In genomic region chr2:221571391-221572179, GRCh38 we compare ENCODE assay signal across 8 cellular contexts. TPM values are rescaled to one million over a fixed set of nuclear protein-coding genes. Genes with fewer than 3 reads are reported as not detected.
DNase-seq lines count a peak whose midpoint lies in the region; ATAC-seq and TF ChIP-seq lines count a peak whose summit lies in the region.

No MANE protein-coding gene starts in this region.

- H3K27me3 ChIP-seq in Peyer's patch: peaks cover 0 to 19% of the 10 kb centered on the region in 2 donors
- no peaks in the 10 kb centered on the region for H3K27me3 ChIP-seq in ascending aorta
- H3K27me3 ChIP-seq in hepatocyte: peaks cover 17% of the 10 kb centered on the region

- no peak for TF ChIP-seq POLR2A in Peyer's patch (IDR thresholded peaks at IDR 0.05)

- H3K36me3 ChIP-seq in Peyer's patch (no peaks in the 10 kb centered on the region), ascending aorta (no peaks in the 10 kb centered on the region), hepatocyte (replicated peaks; ENCODE audit: insufficient read depth, low read depth) (no peaks in the 10 kb centered on the region)

- ATAC-seq in HG02852 (IDR thresholded peaks at IDR 0.05; ENCODE audit: unreplicated experiment) (peak; percentile 12), sciatic nerve (peak; percentile 36)

- peak overlapping the region; percentile 52 to 66 (median 62) for H3K4me3 ChIP-seq in Peyer's patch
- peak overlapping the region; percentile 77 to 92 for H3K4me3 ChIP-seq in ascending aorta
- H3K4me3 ChIP-seq in hepatocyte: peak overlapping the region; percentile 58

- intact Hi-C loops in ascending aorta (cut with DNase I) (loop anchor here (2.0 to 10.0 kb wide), 8 partner anchors 127 to 1837 kb away; no protein-coding TSS in a partner anchor), sciatic nerve (cut with DNase I) (loop anchor here (10.0 kb wide), 2 partner anchors 887 to 1827 kb away; no protein-coding TSS in a partner anchor)

- peak; percentile 29 for DNase-seq in NCI-H2196 (lab: John Stamatoyannopoulos, UW; ENCODE audit: unreplicated experiment)
- DNase-seq in NCI-H2196 treated with DMSO at 0.1 percent for 48 hours (lab: John Stamatoyannopoulos, UW; ENCODE audit: unreplicated experiment): no peak
- peak; percentile 20 to 63 (median 60) for DNase-seq in Peyer's patch
- DNase-seq in ascending aorta (ENCODE audit: low spot score in 2 of 2): peak in 1 of 2 donors; percentile 76
- DNase-seq in hepatocyte (ENCODE audit: low spot score): peak; percentile 46
- peak; percentile 67 for DNase-seq in sciatic nerve (ENCODE audit: low spot score)
- DNase-seq in pons (ENCODE audit: low spot score): no peak

- no peaks in the 10 kb centered on the region for H3K9me2 ChIP-seq in hepatocyte (replicated peaks; ENCODE audit: insufficient read depth)

- peak overlapping the region; percentile 99 for H3K4me2 ChIP-seq in hepatocyte

- H3K9me3 ChIP-seq in Peyer's patch (no peaks in the 10 kb centered on the region), ascending aorta (no peaks in the 10 kb centered on the region), hepatocyte (ENCODE audit: low read depth) (no peaks in the 10 kb centered on the region)

- TF ChIP-seq CTCF in Peyer's patch (IDR thresholded peaks at IDR 0.05): no peak
- no peak for TF ChIP-seq CTCF in ascending aorta (IDR thresholded peaks at IDR 0.05)
- TF ChIP-seq CTCF in hepatocyte (IDR thresholded peaks at IDR 0.05; ENCODE audit: poor library complexity): no peak

- peak overlapping the region in 3 of 4 donors; percentile 1 to 76 (median 70) for H3K27ac ChIP-seq in Peyer's patch
- H3K27ac ChIP-seq in ascending aorta: peak overlapping the region; percentile 83 to 88
- H3K27ac ChIP-seq in hepatocyte: peak overlapping the region; percentile 70

- peaks cover 0 to 21% (median 4%) of the 10 kb centered on the region in 4 donors for H3K4me1 ChIP-seq in Peyer's patch
- peaks cover 7 to 14% of the 10 kb centered on the region in 2 donors for H3K4me1 ChIP-seq in ascending aorta
- H3K4me1 ChIP-seq in hepatocyte (ENCODE audit: insufficient read depth): peaks cover 14% of the 10 kb centered on the region

- peaks cover under 1% of the 10 kb centered on the region for H4K20me1 ChIP-seq in hepatocyte (ENCODE audit: insufficient read depth, poor library complexity, severe bottlenecking)

- WGBS in hepatocyte (ENCODE audit: low lambda C conversion rate, missing lambda C conversion rate): under 1% methylated on average over 65 of the region's 71 CpGs

- H2AFZ ChIP-seq in hepatocyte: peak overlapping the region; percentile 65

- H3K79me2 ChIP-seq in hepatocyte: peaks cover 47% of the 10 kb centered on the region

RNA-seq across cellular contexts. Expression of gene EPHA4, which starts 0.5 kb away (rescaled TPM):
- 10 to 100 TPM in 3 of 4 donors, 1 to 10 TPM in 1; 3.5 to 16.5 (median 12.4) TPM for total RNA-seq in Peyer's patch
- total RNA-seq in ascending aorta: 51.2 TPM
- 36.8 and 39.0 TPM in 2 replicates for total RNA-seq in hepatocyte
- polyA plus RNA-seq in hepatocyte: 7.8 and 8.8 TPM in 2 replicates
- total RNA-seq in sciatic nerve: 17.7 TPM

Comparison
In these comparisons a context has a peak if more than half of its experiments do, and no peak if none do; other contexts are left out.
1. DNase-seq: peak in NCI-H2196 (single experiment), Peyer's patch (3 of 3), hepatocyte (single experiment) and sciatic nerve (single experiment); none in NCI-H2196 treated with DMSO at 0.1 percent for 48 hours (single experiment) and pons (single experiment).
2. Peak in every context shown above with its lines, with median percentiles within 50 percentile points of each other: H3K27ac ChIP-seq and H3K4me3 ChIP-seq.